ENCODE assay signal across 1 cellular context in the genomic region with DNA sequence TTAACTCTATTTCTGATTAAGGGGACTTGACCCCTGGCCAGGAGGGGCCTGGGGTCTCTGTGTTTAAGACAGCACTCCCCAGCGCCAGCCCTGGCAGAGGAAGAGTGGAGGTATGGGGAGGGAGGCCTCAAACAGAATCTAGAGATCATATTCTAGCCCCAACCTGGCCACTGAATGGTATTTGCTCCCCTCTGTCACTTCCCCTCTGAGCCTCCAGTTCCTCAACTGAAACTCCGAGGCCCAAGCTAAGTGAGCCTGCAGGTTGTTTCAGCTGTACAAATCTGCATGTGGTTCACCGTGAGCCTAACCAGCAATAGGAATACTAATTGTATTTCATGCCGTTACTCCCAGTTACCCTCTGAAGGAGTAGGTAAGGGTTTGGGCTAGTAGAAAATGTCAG.
TF ChIP-seq lines count a peak whose summit lies in the region.

No MANE protein-coding gene starts in this region.

TF ChIP-seq in K562, 482 proteins besides CTCF, POLR2A, EP300 and RAD21:
- TF ChIP-seq CSDE1 (IDR thresholded peaks at IDR 0.05) (no peak), HNRNPK (IDR thresholded peaks at IDR 0.05; ENCODE audit: low read depth, low read length, poor library complexity, severe bottlenecking) (no peak), SMARCA5 (IDR thresholded peaks at IDR 0.05) (no peak), THRAP3 (IDR thresholded peaks at IDR 0.05; ENCODE audit: borderline replicate concordance) (no peak), TAL1 (IDR thresholded peaks at IDR 0.05) (no peak), SPI1 (IDR thresholded peaks at IDR 0.05; ENCODE audit: borderline replicate concordance, low read depth, low read length) (0 out of 2 replicates have a peak, but pooled peaks have one; percentile 4), ZKSCAN8 (CRISPR knock-in tag; IDR thresholded peaks at IDR 0.05) (no peak), ZNF253 (CRISPR knock-in tag; conservative IDR thresholded peaks at IDR 0.05) (no peak), SMARCE1 (IDR thresholded peaks at IDR 0.05) (no peak), TEAD1 (CRISPR knock-in tag; IDR thresholded peaks at IDR 0.05) (no peak), SAFB (IDR thresholded peaks at IDR 0.05; ENCODE audit: borderline replicate concordance, low read depth, low read length) (no peak), MIER1 (IDR thresholded peaks at IDR 0.05; ENCODE audit: low read depth) (no peak), HMG20B (CRISPR knock-in tag; IDR thresholded peaks at IDR 0.05) (no peak), NEUROD1 (IDR thresholded peaks at IDR 0.05; ENCODE audit: borderline replicate concordance, low read depth, low read length, partially characterized antibody) (no peak), RBM17 (IDR thresholded peaks at IDR 0.05; ENCODE audit: borderline replicate concordance, low read depth, low read length) (no peak), POLR2AphosphoS5 (IDR thresholded peaks at IDR 0.05; ENCODE audit: control insufficient read depth, insufficient read depth, low read depth, low read length) (peak; percentile 15; the same call in 1 of the 2 replicates)
- TF ChIP-seq, protein P1, sequence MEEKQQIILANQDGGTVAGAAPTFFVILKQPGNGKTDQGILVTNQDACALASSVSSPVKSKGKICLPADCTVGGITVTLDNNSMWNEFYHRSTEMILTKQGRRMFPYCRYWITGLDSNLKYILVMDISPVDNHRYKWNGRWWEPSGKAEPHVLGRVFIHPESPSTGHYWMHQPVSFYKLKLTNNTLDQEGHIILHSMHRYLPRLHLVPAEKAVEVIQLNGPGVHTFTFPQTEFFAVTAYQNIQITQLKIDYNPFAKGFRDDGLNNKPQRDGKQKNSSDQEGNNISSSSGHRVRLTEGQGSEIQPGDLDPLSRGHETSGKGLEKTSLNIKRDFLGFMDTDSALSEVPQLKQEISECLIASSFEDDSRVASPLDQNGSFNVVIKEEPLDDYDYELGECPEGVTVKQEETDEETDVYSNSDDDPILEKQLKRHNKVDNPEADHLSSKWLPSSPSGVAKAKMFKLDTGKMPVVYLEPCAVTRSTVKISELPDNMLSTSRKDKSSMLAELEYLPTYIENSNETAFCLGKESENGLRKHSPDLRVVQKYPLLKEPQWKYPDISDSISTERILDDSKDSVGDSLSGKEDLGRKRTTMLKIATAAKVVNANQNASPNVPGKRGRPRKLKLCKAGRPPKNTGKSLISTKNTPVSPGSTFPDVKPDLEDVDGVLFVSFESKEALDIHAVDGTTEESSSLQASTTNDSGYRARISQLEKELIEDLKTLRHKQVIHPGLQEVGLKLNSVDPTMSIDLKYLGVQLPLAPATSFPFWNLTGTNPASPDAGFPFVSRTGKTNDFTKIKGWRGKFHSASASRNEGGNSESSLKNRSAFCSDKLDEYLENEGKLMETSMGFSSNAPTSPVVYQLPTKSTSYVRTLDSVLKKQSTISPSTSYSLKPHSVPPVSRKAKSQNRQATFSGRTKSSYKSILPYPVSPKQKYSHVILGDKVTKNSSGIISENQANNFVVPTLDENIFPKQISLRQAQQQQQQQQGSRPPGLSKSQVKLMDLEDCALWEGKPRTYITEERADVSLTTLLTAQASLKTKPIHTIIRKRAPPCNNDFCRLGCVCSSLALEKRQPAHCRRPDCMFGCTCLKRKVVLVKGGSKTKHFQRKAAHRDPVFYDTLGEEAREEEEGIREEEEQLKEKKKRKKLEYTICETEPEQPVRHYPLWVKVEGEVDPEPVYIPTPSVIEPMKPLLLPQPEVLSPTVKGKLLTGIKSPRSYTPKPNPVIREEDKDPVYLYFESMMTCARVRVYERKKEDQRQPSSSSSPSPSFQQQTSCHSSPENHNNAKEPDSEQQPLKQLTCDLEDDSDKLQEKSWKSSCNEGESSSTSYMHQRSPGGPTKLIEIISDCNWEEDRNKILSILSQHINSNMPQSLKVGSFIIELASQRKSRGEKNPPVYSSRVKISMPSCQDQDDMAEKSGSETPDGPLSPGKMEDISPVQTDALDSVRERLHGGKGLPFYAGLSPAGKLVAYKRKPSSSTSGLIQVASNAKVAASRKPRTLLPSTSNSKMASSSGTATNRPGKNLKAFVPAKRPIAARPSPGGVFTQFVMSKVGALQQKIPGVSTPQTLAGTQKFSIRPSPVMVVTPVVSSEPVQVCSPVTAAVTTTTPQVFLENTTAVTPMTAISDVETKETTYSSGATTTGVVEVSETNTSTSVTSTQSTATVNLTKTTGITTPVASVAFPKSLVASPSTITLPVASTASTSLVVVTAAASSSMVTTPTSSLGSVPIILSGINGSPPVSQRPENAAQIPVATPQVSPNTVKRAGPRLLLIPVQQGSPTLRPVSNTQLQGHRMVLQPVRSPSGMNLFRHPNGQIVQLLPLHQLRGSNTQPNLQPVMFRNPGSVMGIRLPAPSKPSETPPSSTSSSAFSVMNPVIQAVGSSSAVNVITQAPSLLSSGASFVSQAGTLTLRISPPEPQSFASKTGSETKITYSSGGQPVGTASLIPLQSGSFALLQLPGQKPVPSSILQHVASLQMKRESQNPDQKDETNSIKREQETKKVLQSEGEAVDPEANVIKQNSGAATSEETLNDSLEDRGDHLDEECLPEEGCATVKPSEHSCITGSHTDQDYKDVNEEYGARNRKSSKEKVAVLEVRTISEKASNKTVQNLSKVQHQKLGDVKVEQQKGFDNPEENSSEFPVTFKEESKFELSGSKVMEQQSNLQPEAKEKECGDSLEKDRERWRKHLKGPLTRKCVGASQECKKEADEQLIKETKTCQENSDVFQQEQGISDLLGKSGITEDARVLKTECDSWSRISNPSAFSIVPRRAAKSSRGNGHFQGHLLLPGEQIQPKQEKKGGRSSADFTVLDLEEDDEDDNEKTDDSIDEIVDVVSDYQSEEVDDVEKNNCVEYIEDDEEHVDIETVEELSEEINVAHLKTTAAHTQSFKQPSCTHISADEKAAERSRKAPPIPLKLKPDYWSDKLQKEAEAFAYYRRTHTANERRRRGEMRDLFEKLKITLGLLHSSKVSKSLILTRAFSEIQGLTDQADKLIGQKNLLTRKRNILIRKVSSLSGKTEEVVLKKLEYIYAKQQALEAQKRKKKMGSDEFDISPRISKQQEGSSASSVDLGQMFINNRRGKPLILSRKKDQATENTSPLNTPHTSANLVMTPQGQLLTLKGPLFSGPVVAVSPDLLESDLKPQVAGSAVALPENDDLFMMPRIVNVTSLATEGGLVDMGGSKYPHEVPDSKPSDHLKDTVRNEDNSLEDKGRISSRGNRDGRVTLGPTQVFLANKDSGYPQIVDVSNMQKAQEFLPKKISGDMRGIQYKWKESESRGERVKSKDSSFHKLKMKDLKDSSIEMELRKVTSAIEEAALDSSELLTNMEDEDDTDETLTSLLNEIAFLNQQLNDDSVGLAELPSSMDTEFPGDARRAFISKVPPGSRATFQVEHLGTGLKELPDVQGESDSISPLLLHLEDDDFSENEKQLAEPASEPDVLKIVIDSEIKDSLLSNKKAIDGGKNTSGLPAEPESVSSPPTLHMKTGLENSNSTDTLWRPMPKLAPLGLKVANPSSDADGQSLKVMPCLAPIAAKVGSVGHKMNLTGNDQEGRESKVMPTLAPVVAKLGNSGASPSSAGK (IDR thresholded peaks at IDR 0.05): no peak
TF ChIP-seq in K562: peak in this region for 2.
